Comparison of ENCODE assay signal across 8 cellular contexts in the genomic region with DNA sequence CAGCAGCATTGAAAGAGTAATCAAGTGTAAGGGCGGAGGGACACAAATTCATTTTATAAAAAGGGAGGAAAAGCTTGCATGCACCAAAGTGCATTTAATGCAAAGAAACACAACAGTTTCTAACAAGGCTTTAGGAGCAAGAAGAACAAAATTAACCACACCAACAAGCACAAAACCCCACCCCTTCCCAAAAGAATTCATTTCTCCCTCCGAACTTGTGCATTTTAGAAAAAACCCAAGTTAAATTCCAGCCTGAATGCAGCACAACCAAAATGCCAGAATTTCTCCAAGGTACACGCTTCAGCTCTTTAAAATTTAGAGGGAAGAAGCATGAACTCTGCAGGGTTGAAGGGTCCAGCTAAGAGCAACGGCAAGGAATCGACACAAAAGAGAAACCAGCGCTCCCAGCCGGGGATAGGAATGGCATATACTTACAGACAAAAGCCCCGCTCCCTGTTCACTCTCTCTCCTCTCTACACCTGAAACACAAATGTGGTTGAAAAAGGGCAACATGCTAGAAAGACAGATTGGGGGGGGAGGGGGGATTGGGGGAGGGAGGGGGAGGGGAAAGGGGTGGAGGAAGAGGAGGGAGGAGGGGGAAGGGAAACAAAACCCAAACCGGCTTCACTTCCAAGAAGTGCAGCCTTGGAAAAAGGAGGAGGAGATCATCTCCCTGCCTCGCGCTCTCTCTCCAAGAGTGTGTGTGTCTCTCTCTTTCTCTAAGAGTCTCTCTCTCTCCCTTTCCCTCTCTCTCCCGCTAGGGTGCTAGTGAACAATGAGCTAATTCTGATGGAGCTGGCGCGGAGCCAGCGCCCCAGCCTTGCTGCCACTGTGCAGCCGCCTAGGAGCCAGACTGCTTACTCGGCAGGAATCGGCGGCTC. TPM values are rescaled to one million over a fixed set of nuclear protein-coding genes. Genes with fewer than 3 reads are reported as not detected.
A peak's percentile ranks its signal among the peaks of the same experiment; 100 is the strongest.
DNase-seq lines count a peak whose midpoint lies in the region; ATAC-seq lines count a peak whose summit lies in the region.

A gene with protein sequence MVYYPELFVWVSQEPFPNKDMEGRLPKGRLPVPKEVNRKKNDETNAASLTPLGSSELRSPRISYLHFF (minus strand): TSS at position 494 of the 881 bp plus-strand sequence. CDS start 1,422 bp downstream, outside the sequence.

- ATAC-seq in GM19452 (IDR thresholded peaks at IDR 0.05; ENCODE audit: unreplicated experiment) (peak; percentile 61), HG03571 (IDR thresholded peaks at IDR 0.05; ENCODE audit: unreplicated experiment) (peak; percentile 47)

- peak; percentile 83 for DNase-seq in CD1c-positive myeloid dendritic cell (ENCODE audit: extremely low spot score)
- DNase-seq in NCI-H748 (lab: John Stamatoyannopoulos, UW; ENCODE audit: unreplicated experiment), result peak; percentile 94
- peak; percentile 70 to 78 for DNase-seq in activated CD4-positive, alpha-beta T cell treated with anti-CD3 and anti-CD28 coated beads, Interleukin-2, amount 50 U/mL, for 48 hours
- DNase-seq in effector CD8-positive, alpha-beta T cell (lab: John Stamatoyannopoulos, UW), result peak; percentile 81
- DNase-seq in lung microvascular endothelial cell (ENCODE audit: low read depth in 2 of 2), result peak; percentile 86 to 92
- DNase-seq in stimulated activated CD4-positive, alpha-beta T cell treated with anti-CD3 and anti-CD28 coated beads, TNF-alpha, amount 100 ng/mL, for 24 hours (ENCODE audit: low read depth in 3 of 3), result peak; percentile 34 to 69 (median 51)

RNA-seq across cellular contexts. Expression of the gene that starts here (rescaled TPM):
- total RNA-seq in lung microvascular endothelial cell, result 9.3 and 12.4 TPM in 2 replicates

Comparison
In these comparisons a context has a peak if more than half of its experiments do, and no peak if none do; other contexts are left out.
1. Peak in every context shown above with its lines: DNase-seq and ATAC-seq.